In genomic region chr5:141820686-141821085, GRCh38 we compare ENCODE assay signal across 1 cellular context. TPM values are rescaled to one million over a fixed set of nuclear protein-coding genes. Genes with fewer than 3 reads are reported as not detected.
"Had no signal": no experiment of that assay in that cellular context is flagged by ENCODE, and none has a peak within 500 bp of the region (broad histone marks: within the 10 kb centered on the region; RNA-seq: fewer than 3 reads in every experiment).

No MANE protein-coding gene starts in this region.

RNA-seq across cellular contexts. Expression of gene PCDH1, which starts 57.5 kb away (rescaled TPM):
- total RNA-seq: naive thymus-derived CD8-positive, alpha-beta T cell had no signal
